In genomic region chr14:104399432-104400155, GRCh38 we compare ENCODE assay signal across 14 cellular contexts.
A peak's percentile ranks its signal among the peaks of the same experiment; 100 is the strongest.
DNase-seq lines count a peak whose midpoint lies in the region; ATAC-seq and TF ChIP-seq lines count a peak whose summit lies in the region.
"Had no signal": no experiment of that assay in that cellular context is flagged by ENCODE, and none has a peak within 500 bp of the region (broad histone marks: within the 10 kb centered on the region; RNA-seq: fewer than 3 reads in every experiment).

No MANE protein-coding gene starts in this region.

- no peak overlapping the region for H2BK12ac ChIP-seq in mesenchymal stem cell (ENCODE audit: low read length in 2 of 2)

- no peak overlapping the region for H3K23ac ChIP-seq in mesenchymal stem cell (ENCODE audit: low read length in 2 of 2)

- no peak overlapping the region for H2AFZ ChIP-seq in mesenchymal stem cell (ENCODE audit: low read depth, low read length)

- POLR2A ChIA-PET in CD4-positive, alpha-beta T cell (lab: Charles Lee) = interaction anchor here (0.9 kb wide), 2 partner anchors 10 to 156 kb away, joined by 3 read pairs; no protein-coding TSS in a partner anchor

- TF ChIP-seq CTCF in BE2C (IDR thresholded peaks at IDR 0.05; ENCODE audit: low read depth, low read length) = peak; percentile 55
- TF ChIP-seq CTCF in CD4-positive, alpha-beta T cell (IDR thresholded peaks at IDR 0.05) = peak; percentile 30
- TF ChIP-seq CTCF in right atrium auricular region (IDR thresholded peaks at IDR 0.05) = no peak

- no peak overlapping the region for H4K8ac ChIP-seq in mesenchymal stem cell (ENCODE audit: low read length)

- peak; percentile 82 for ATAC-seq in CD4-positive, alpha-beta T cell (ENCODE audit: poor library complexity)
- ATAC-seq in GM18858 (IDR thresholded peaks at IDR 0.05; ENCODE audit: unreplicated experiment) = no peak

- H3K27ac ChIP-seq in CD4-positive, alpha-beta T cell (ENCODE audit: low read depth, low read length) = no peak overlapping the region
- H3K27ac ChIP-seq in right atrium auricular region (no peak overlapping the region), mesenchymal stem cell (ENCODE audit: low read length, poor library complexity, severe bottlenecking) (no peak overlapping the region)
- H3K27ac ChIP-seq: esophagus squamous epithelium, heart left ventricle, SJSA1, tibial artery had no signal

- H3K36me3 ChIP-seq in BE2C (no peaks in the 10 kb centered on the region), right atrium auricular region (no peaks in the 10 kb centered on the region), mesenchymal stem cell (ENCODE audit: control insufficient read depth in 1 of 2, insufficient read depth in 2 of 2, low read depth in 1 of 2, low read length in 2 of 2) (peaks cover 0 to 2% of the 10 kb centered on the region in 2 experiments)
- H3K36me3 ChIP-seq: esophagus squamous epithelium, heart left ventricle, SJSA1, tibial artery had no signal

- no peaks in the 10 kb centered on the region for H3K79me1 ChIP-seq in mesenchymal stem cell (replicated peaks; ENCODE audit: low read length, poor library complexity, severe bottlenecking)

- no peaks in the 10 kb centered on the region for H3K36me3 Mint-ChIP-seq in CD4-positive, alpha-beta T cell (ENCODE audit: low read depth)

- no peak overlapping the region for H3K4ac ChIP-seq in mesenchymal stem cell (ENCODE audit: low read depth in 1 of 2, low read length in 2 of 2)

- H2BK5ac ChIP-seq in mesenchymal stem cell (ENCODE audit: low read depth, low read length, poor library complexity, severe bottlenecking) = no peak overlapping the region

- no peak overlapping the region for H3K4me3 Mint-ChIP-seq in CD4-positive, alpha-beta T cell

- H3K27me3 ChIP-seq in BE2C (no peaks in the 10 kb centered on the region), right atrium auricular region (no peaks in the 10 kb centered on the region), mesenchymal stem cell (ENCODE audit: control insufficient read depth in 1 of 2, insufficient read depth in 1 of 2, low read length in 2 of 2) (no peaks in the 10 kb centered on the region)
- no peaks in the 10 kb centered on the region for H3K27me3 ChIP-seq in CD4-positive, alpha-beta T cell (ENCODE audit: control insufficient read depth, insufficient read depth, low read length)
- H3K27me3 ChIP-seq: SJSA1 had no signal

- no peak overlapping the region for H3K9ac ChIP-seq in mesenchymal stem cell (ENCODE audit: low read length)

- WGBS in mesenchymal stem cell = 64% methylated on average over 10 of the region's 10 CpGs

- peak overlapping the region; percentile 52 for H3K27ac Mint-ChIP-seq in CD4-positive, alpha-beta T cell

- no peak overlapping the region for H3K4me3 ChIP-seq in BE2C (ENCODE audit: low read depth, low read length)
- no peak overlapping the region for H3K4me3 ChIP-seq in right atrium auricular region
- H3K4me3 ChIP-seq in mesenchymal stem cell (ENCODE audit: insufficient read depth in 1 of 2, low read depth in 1 of 2, low read length in 2 of 2) = no peak overlapping the region
- H3K4me3 ChIP-seq: esophagus squamous epithelium, heart left ventricle, SJSA1, tibial artery had no signal

- DNase-seq in BE2C (peak; percentile 72), SW480 (ENCODE audit: low spot score) (peak; percentile 56), right atrium auricular region (ENCODE audit: low spot score) (peak; percentile 32), mesenchymal stem cell (no peak)
- peak in 2 of 10 experiments; percentile 33 to 41 for DNase-seq in CD4-positive, alpha-beta T cell
- no peak for DNase-seq in activated CD4-positive, CD25-positive, alpha-beta regulatory T cell (lab: John Stamatoyannopoulos, UW)
- DNase-seq: C1 segment of cervical spinal cord; esophagus squamous epithelium; NCI-H2029; stimulated activated CD8-positive, alpha-beta memory T cell treated with anti-CD3 and anti-CD28 coated beads, Interleukin-4, amount 100 ng/mL, for 48 hours had no signal

- intact Hi-C loops in CD4-positive, alpha-beta T cell (cut with DNase I, micrococcal nuclease) = loop anchor here (1.0 to 5.0 kb wide), 3 partner anchors 262 to 322 kb away; partner anchors contain the start of gene KIF26A (in 1 of the 2)

- H3K4me1 ChIP-seq in BE2C (peaks cover 4% of the 10 kb centered on the region), right atrium auricular region (peaks cover 0 to 9% of the 10 kb centered on the region in 2 donors), mesenchymal stem cell (ENCODE audit: control insufficient read depth, insufficient read depth, low read depth, low read length) (no peaks in the 10 kb centered on the region)
- H3K4me1 ChIP-seq: SJSA1, tibial artery had no signal

- no peak overlapping the region for H2AK5ac ChIP-seq in mesenchymal stem cell (ENCODE audit: low read length, severe bottlenecking)

- H3K9me3 Mint-ChIP-seq in CD4-positive, alpha-beta T cell = no peaks in the 10 kb centered on the region

- peaks cover 44% of the 10 kb centered on the region for H3K4me1 Mint-ChIP-seq in CD4-positive, alpha-beta T cell (ENCODE audit: low read depth)

- CTCF ChIA-PET in CD4-positive, alpha-beta T cell (lab: Charles Lee) = no interaction called here

- no peak overlapping the region for H3K4me2 ChIP-seq in mesenchymal stem cell (ENCODE audit: low read length, poor library complexity, severe bottlenecking)

- H2BK120ac ChIP-seq in mesenchymal stem cell (ENCODE audit: low read depth, low read length) = no peak overlapping the region

- H3K27me3 Mint-ChIP-seq in CD4-positive, alpha-beta T cell = no peaks in the 10 kb centered on the region

- H3K18ac ChIP-seq in mesenchymal stem cell (ENCODE audit: low read depth in 1 of 2, low read length in 2 of 2) = no peak overlapping the region

- H3K9me3 ChIP-seq in BE2C = no peaks in the 10 kb centered on the region
- peaks cover 8% of the 10 kb centered on the region for H3K9me3 ChIP-seq in CD4-positive, alpha-beta T cell (ENCODE audit: control insufficient read depth, low read length)
- H3K9me3 ChIP-seq in right atrium auricular region = peaks cover 0 to 18% of the 10 kb centered on the region in 2 donors
- peaks cover 32% of the 10 kb centered on the region for H3K9me3 ChIP-seq in mesenchymal stem cell (ENCODE audit: control insufficient read depth, low read length)

- H2BK15ac ChIP-seq in mesenchymal stem cell (ENCODE audit: low read depth, poor library complexity, severe bottlenecking) = no peak overlapping the region

- no peak overlapping the region for H4K91ac ChIP-seq in mesenchymal stem cell (ENCODE audit: low read length)

- H3K14ac ChIP-seq in mesenchymal stem cell (ENCODE audit: low read length in 2 of 2) = no peak overlapping the region

Comparison
In these comparisons a context has a peak if more than half of its experiments do, and no peak if none do; other contexts are left out.
1. DNase-seq: peak in BE2C (single experiment), SW480 (single experiment) and right atrium auricular region (single experiment); none in mesenchymal stem cell (single experiment) and activated CD4-positive, CD25-positive, alpha-beta regulatory T cell (0 of 4).
2. CTCF ChIP-seq: peak in BE2C (single experiment) and CD4-positive, alpha-beta T cell (single experiment); none in right atrium auricular region (0 of 2).